23 cellular contexts compared by ENCODE assay signal in genomic region chr10:102480396-102480795, GRCh38. TPM values are rescaled to one million over a fixed set of nuclear protein-coding genes. Genes with fewer than 3 reads are reported as not detected.
DNase-seq lines count a peak whose midpoint lies in the region; ATAC-seq, FAIRE-seq and TF ChIP-seq lines count a peak whose summit lies in the region.
"Had no signal": no experiment of that assay in that cellular context is flagged by ENCODE, and none has a peak within 500 bp of the region (broad histone marks: within the 10 kb centered on the region; RNA-seq: fewer than 3 reads in every experiment).

No MANE protein-coding gene starts in this region.

- H3K27me3 Mint-ChIP-seq in activated CD8-positive, alpha-beta T cell treated with anti-CD3 and anti-CD28 coated beads for 36 hours, result no peaks in the 10 kb centered on the region
- H3K27me3 Mint-ChIP-seq in activated CD8-positive, alpha-beta T cell treated with anti-CD3 and anti-CD28 coated beads, Interleukin-2, amount 10 ng/mL, durations not matched to agents 7 days and 5 days (ENCODE audit: low read depth), result no peaks in the 10 kb centered on the region
- no peaks in the 10 kb centered on the region for H3K27me3 Mint-ChIP-seq in CD4-positive, alpha-beta T cell
- H3K27me3 Mint-ChIP-seq in progenitor cell of endocrine pancreas, result no peaks in the 10 kb centered on the region
- H3K27me3 Mint-ChIP-seq: CD4-positive, CD25-positive, alpha-beta regulatory T cell had no signal

- peaks cover 31% of the 10 kb centered on the region for H3K36me3 ChIP-seq in bronchial epithelial cell (ENCODE audit: control insufficient read depth, insufficient read depth, low read length)
- peaks cover 80% of the 10 kb centered on the region for H3K36me3 ChIP-seq in neutrophil

- no peaks in the 10 kb centered on the region for H3K9me3 Mint-ChIP-seq in activated CD8-positive, alpha-beta T cell treated with anti-CD3 and anti-CD28 coated beads for 36 hours
- H3K9me3 Mint-ChIP-seq in activated CD8-positive, alpha-beta T cell treated with anti-CD3 and anti-CD28 coated beads, Interleukin-2, amount 10 ng/mL, durations not matched to agents 7 days and 5 days (ENCODE audit: insufficient read depth), result no peaks in the 10 kb centered on the region
- no peaks in the 10 kb centered on the region for H3K9me3 Mint-ChIP-seq in CD4-positive, alpha-beta T cell
- no peaks in the 10 kb centered on the region for H3K9me3 Mint-ChIP-seq in progenitor cell of endocrine pancreas (ENCODE audit: low read depth)
- H3K9me3 Mint-ChIP-seq: CD4-positive, CD25-positive, alpha-beta regulatory T cell had no signal

- H3K9me3 ChIP-seq in CD4-positive, alpha-beta T cell (ENCODE audit: control insufficient read depth, low read length), result no peaks in the 10 kb centered on the region
- H3K9me3 ChIP-seq in neutrophil, result no peaks in the 10 kb centered on the region
- H3K9me3 ChIP-seq: HAP-1, MG63, SJSA1 had no signal

- TF ChIP-seq CTCF in activated CD8-positive, alpha-beta T cell treated with anti-CD3 and anti-CD28 coated beads for 36 hours (IDR thresholded peaks at IDR 0.05), result no peak
- no peak for TF ChIP-seq CTCF in CD4-positive, alpha-beta T cell (IDR thresholded peaks at IDR 0.05)
- TF ChIP-seq CTCF in bronchial epithelial cell (IDR thresholded peaks at IDR 0.05; ENCODE audit: insufficient read depth, low read length, severe bottlenecking) (no peak), neutrophil (IDR thresholded peaks at IDR 0.05) (no peak), progenitor cell of endocrine pancreas (IDR thresholded peaks at IDR 0.05; ENCODE audit: unreplicated experiment) (no peak)

- FAIRE-seq in bronchial epithelial cell (lab: Jason Lieb, UNC), result peak; percentile 36
- FAIRE-seq: D721Med had no signal

- no peak overlapping the region for H3K27ac ChIP-seq in CD4-positive, alpha-beta T cell (ENCODE audit: low read depth, low read length)
- H3K27ac ChIP-seq in neutrophil, result peak overlapping the region; percentile 59
- H3K27ac ChIP-seq: PC-9, SJSA1 had no signal

- no peak for ATAC-seq in activated CD8-positive, alpha-beta T cell treated with anti-CD3 and anti-CD28 coated beads for 36 hours
- no peak for ATAC-seq in activated CD8-positive, alpha-beta T cell treated with anti-CD3 and anti-CD28 coated beads, Interleukin-2, amount 10 ng/mL, durations not matched to agents 7 days and 5 days
- ATAC-seq in CD4-positive, alpha-beta T cell (ENCODE audit: poor library complexity), result no peak
- no peak for ATAC-seq in HG03025 (IDR thresholded peaks at IDR 0.05; ENCODE audit: low FRiP score, unreplicated experiment)

- intact Hi-C loops in activated CD8-positive, alpha-beta T cell treated with anti-CD3 and anti-CD28 coated beads for 36 hours (cut with micrococcal nuclease), result no loop called here
- intact Hi-C loops in CD4-positive, alpha-beta T cell (cut with DNase I, micrococcal nuclease), result no loop called here

- peaks cover 20% of the 10 kb centered on the region for H3K36me3 Mint-ChIP-seq in activated CD8-positive, alpha-beta T cell treated with anti-CD3 and anti-CD28 coated beads for 36 hours (ENCODE audit: low read depth)
- peaks cover 50% of the 10 kb centered on the region for H3K36me3 Mint-ChIP-seq in activated CD8-positive, alpha-beta T cell treated with anti-CD3 and anti-CD28 coated beads, Interleukin-2, amount 10 ng/mL, durations not matched to agents 7 days and 5 days (ENCODE audit: low read depth)
- H3K36me3 Mint-ChIP-seq in CD4-positive, alpha-beta T cell (ENCODE audit: low read depth), result peaks cover 65% of the 10 kb centered on the region
- peaks cover 8% of the 10 kb centered on the region for H3K36me3 Mint-ChIP-seq in progenitor cell of endocrine pancreas (ENCODE audit: insufficient read depth)

- POLR2A ChIA-PET in activated CD8-positive, alpha-beta T cell treated with anti-CD3 and anti-CD28 coated beads for 36 hours (lab: Charles Lee), result interaction anchor here (0.5 to 1.3 kb wide), 4 partner anchors 19 to 258 kb away, joined by 3 to 4 read pairs (median 3); partner anchors contain the start of gene FBXL15
- POLR2A ChIA-PET in activated CD8-positive, alpha-beta T cell treated with anti-CD3 and anti-CD28 coated beads, Interleukin-2, amount 10 ng/mL, durations not matched to agents 7 days and 5 days (lab: Charles Lee), result interaction anchor here (0.6 kb wide), 1 partner anchor 359 kb away, joined by 3 read pairs; no protein-coding TSS in a partner anchor
- POLR2A ChIA-PET in CD4-positive, alpha-beta T cell (lab: Charles Lee), result no interaction called here

- no peak for DNase-seq in activated CD8-positive, alpha-beta T cell treated with anti-CD3 and anti-CD28 coated beads for 36 hours
- no peak for DNase-seq in activated CD8-positive, alpha-beta T cell treated with anti-CD3 and anti-CD28 coated beads, Interleukin-2, amount 10 ng/mL, durations not matched to agents 7 days and 5 days
- no peak for DNase-seq in CD4-positive, alpha-beta T cell
- DNase-seq in bronchial epithelial cell (ENCODE audit: low read depth) (no peak), progenitor cell of endocrine pancreas (ENCODE audit: low spot score, unreplicated experiment) (no peak), ureter (ENCODE audit: low spot score) (no peak)
- DNase-seq: CD4-positive, CD25-positive, alpha-beta regulatory T cell; GOT3; KG1; MG63; NCI-H1105 treated with DMSO at 0.1 percent for 48 hours; NCI-H146; NCI-H1930; NCI-H526 treated with DMSO at 0.1 percent for 48 hours; PC-9; Right ventricle myocardium superior had no signal

- CTCF ChIA-PET in activated CD8-positive, alpha-beta T cell treated with anti-CD3 and anti-CD28 coated beads for 36 hours (lab: Charles Lee), result interaction anchor here (1.0 to 3.7 kb wide), 11 partner anchors 23 to 250 kb away, joined by 3 to 32 read pairs (median 10); partner anchors contain the start of genes ACTR1A, C10orf95 and SUFU
- CTCF ChIA-PET in activated CD8-positive, alpha-beta T cell treated with anti-CD3 and anti-CD28 coated beads, Interleukin-2, amount 10 ng/mL, durations not matched to agents 7 days and 5 days (lab: Charles Lee), result interaction anchor here (1.2 to 3.0 kb wide), 12 partner anchors 18 to 253 kb away, joined by 3 to 30 read pairs (median 10); partner anchors contain the start of genes CUEDC2 and FBXL15
- CTCF ChIA-PET in CD4-positive, alpha-beta T cell (lab: Charles Lee), result interaction anchor here (2.3 to 2.5 kb wide), 2 partner anchors 86 to 95 kb away, joined by 10 to 17 read pairs; partner anchors contain the start of gene NFKB2

- peaks cover 14% of the 10 kb centered on the region for H3K4me1 Mint-ChIP-seq in activated CD8-positive, alpha-beta T cell treated with anti-CD3 and anti-CD28 coated beads for 36 hours (ENCODE audit: low read depth)
- peaks cover 13% of the 10 kb centered on the region for H3K4me1 Mint-ChIP-seq in activated CD8-positive, alpha-beta T cell treated with anti-CD3 and anti-CD28 coated beads, Interleukin-2, amount 10 ng/mL, durations not matched to agents 7 days and 5 days (ENCODE audit: low read depth)
- H3K4me1 Mint-ChIP-seq in CD4-positive, alpha-beta T cell (ENCODE audit: low read depth), result peaks cover 17% of the 10 kb centered on the region
- no peaks in the 10 kb centered on the region for H3K4me1 Mint-ChIP-seq in progenitor cell of endocrine pancreas (ENCODE audit: low read depth)

- peaks cover 4 to 7% of the 10 kb centered on the region in 2 experiments for H3K4me1 ChIP-seq in neutrophil (ENCODE audit: control insufficient read depth in 1 of 2, insufficient read depth in 1 of 2, low read depth in 1 of 2, low read length in 1 of 2)
- H3K4me1 ChIP-seq: HAP-1, SJSA1 had no signal

- no peak overlapping the region for H3K4me3 ChIP-seq in bronchial epithelial cell (ENCODE audit: low read depth, low read length)
- H3K4me3 ChIP-seq in neutrophil (ENCODE audit: low read depth in 1 of 2, low read length in 1 of 2), result no peak overlapping the region
- H3K4me3 ChIP-seq: HAP-1, MG63, PC-9, SJSA1 had no signal

- peak overlapping the region; percentile 42 for H3K27ac Mint-ChIP-seq in activated CD8-positive, alpha-beta T cell treated with anti-CD3 and anti-CD28 coated beads for 36 hours
- no peak overlapping the region for H3K27ac Mint-ChIP-seq in activated CD8-positive, alpha-beta T cell treated with anti-CD3 and anti-CD28 coated beads, Interleukin-2, amount 10 ng/mL, durations not matched to agents 7 days and 5 days
- no peak overlapping the region for H3K27ac Mint-ChIP-seq in CD4-positive, alpha-beta T cell
- H3K27ac Mint-ChIP-seq in progenitor cell of endocrine pancreas, result no peak overlapping the region

- no peak overlapping the region for H3K4me3 Mint-ChIP-seq in activated CD8-positive, alpha-beta T cell treated with anti-CD3 and anti-CD28 coated beads for 36 hours
- no peak overlapping the region for H3K4me3 Mint-ChIP-seq in activated CD8-positive, alpha-beta T cell treated with anti-CD3 and anti-CD28 coated beads, Interleukin-2, amount 10 ng/mL, durations not matched to agents 7 days and 5 days
- peak overlapping the region; percentile 15 for H3K4me3 Mint-ChIP-seq in CD4-positive, alpha-beta T cell
- H3K4me3 Mint-ChIP-seq in progenitor cell of endocrine pancreas (ENCODE audit: low read depth), result no peak overlapping the region
- H3K4me3 Mint-ChIP-seq: CD4-positive, CD25-positive, alpha-beta regulatory T cell had no signal

- no peaks in the 10 kb centered on the region for H3K27me3 ChIP-seq in CD4-positive, alpha-beta T cell (ENCODE audit: control insufficient read depth, insufficient read depth, low read length)
- H3K27me3 ChIP-seq in bronchial epithelial cell (ENCODE audit: control insufficient read depth, insufficient read depth, low read length), result no peaks in the 10 kb centered on the region
- H3K27me3 ChIP-seq in neutrophil, result no peaks in the 10 kb centered on the region
- H3K27me3 ChIP-seq: MG63, SJSA1 had no signal

RNA-seq across cellular contexts. Expression of gene ACTR1A, which starts 22.1 kb away (rescaled TPM):
- 10 to 100 TPM; 47.1 to 51.3 TPM for total RNA-seq in activated CD8-positive, alpha-beta T cell treated with anti-CD3 and anti-CD28 coated beads for 36 hours
- 10 to 100 TPM; 72.7 to 75.8 TPM for total RNA-seq in activated CD8-positive, alpha-beta T cell treated with anti-CD3 and anti-CD28 coated beads, Interleukin-2, amount 10 ng/mL, durations not matched to agents 7 days and 5 days
- 10 to 100 TPM; 43.3 to 46.3 TPM for total RNA-seq in CD4-positive, alpha-beta T cell
- 53.2 and 79.6 TPM in 2 replicates for total RNA-seq in bronchial epithelial cell
- 87.2 and 104 TPM in 2 replicates for total RNA-seq in progenitor cell of endocrine pancreas
- 87.1 TPM for total RNA-seq in ureter

RNA-seq across cellular contexts. Expression of gene SUFU, which starts 23.4 kb away (rescaled TPM):
- total RNA-seq in activated CD8-positive, alpha-beta T cell treated with anti-CD3 and anti-CD28 coated beads for 36 hours, result 1 to 10 TPM; 8.5 to 8.8 TPM
- total RNA-seq in activated CD8-positive, alpha-beta T cell treated with anti-CD3 and anti-CD28 coated beads, Interleukin-2, amount 10 ng/mL, durations not matched to agents 7 days and 5 days, result 10 to 100 TPM; 10.6 to 12.0 TPM
- 1 to 10 TPM; 6.7 to 7.3 TPM for total RNA-seq in CD4-positive, alpha-beta T cell
- total RNA-seq in bronchial epithelial cell (0.79 and 0.90 TPM in 2 replicates), progenitor cell of endocrine pancreas (23.0 and 25.8 TPM in 2 replicates), ureter (25.5 TPM)

RNA-seq across cellular contexts. Expression of gene C10orf95, which starts 29.1 kb away (rescaled TPM):
- total RNA-seq in activated CD8-positive, alpha-beta T cell treated with anti-CD3 and anti-CD28 coated beads for 36 hours, result under 1 TPM; 0.20 to 0.36 TPM
- total RNA-seq in activated CD8-positive, alpha-beta T cell treated with anti-CD3 and anti-CD28 coated beads, Interleukin-2, amount 10 ng/mL, durations not matched to agents 7 days and 5 days, result under 1 TPM in 1 of 2 experiments, not detected in 1; 0.32 TPM
- under 1 TPM; 0.16 to 0.28 TPM for total RNA-seq in CD4-positive, alpha-beta T cell
- total RNA-seq in bronchial epithelial cell, result 2.9 and 6.3 TPM in 2 replicates
- total RNA-seq in progenitor cell of endocrine pancreas, result 0.73 and 0.77 TPM in 2 replicates
- 1.5 TPM for total RNA-seq in ureter
- total RNA-seq: A172, Right ventricle myocardium superior, RPMI7951, SJSA1 had no signal

RNA-seq across cellular contexts. Expression of gene CUEDC2, which starts 48.0 kb away (rescaled TPM):
- 10 to 100 TPM; 71.8 to 76.4 TPM for total RNA-seq in activated CD8-positive, alpha-beta T cell treated with anti-CD3 and anti-CD28 coated beads for 36 hours
- total RNA-seq in activated CD8-positive, alpha-beta T cell treated with anti-CD3 and anti-CD28 coated beads, Interleukin-2, amount 10 ng/mL, durations not matched to agents 7 days and 5 days, result 10 to 100 TPM; 71.7 to 77.6 TPM
- total RNA-seq in CD4-positive, alpha-beta T cell, result 10 to 100 TPM; 25.5 to 25.6 TPM
- total RNA-seq in bronchial epithelial cell (29.7 and 31.5 TPM in 2 replicates), progenitor cell of endocrine pancreas (69.9 and 70.5 TPM in 2 replicates), ureter (51.9 TPM)

RNA-seq across cellular contexts. Expression of gene FBXL15, which starts 59.8 kb away (rescaled TPM):
- 10 to 100 TPM; 14.1 to 15.7 TPM for total RNA-seq in activated CD8-positive, alpha-beta T cell treated with anti-CD3 and anti-CD28 coated beads for 36 hours
- 10 to 100 TPM; 12.7 to 13.8 TPM for total RNA-seq in activated CD8-positive, alpha-beta T cell treated with anti-CD3 and anti-CD28 coated beads, Interleukin-2, amount 10 ng/mL, durations not matched to agents 7 days and 5 days
- 10 to 100 TPM; 10.2 to 10.4 TPM for total RNA-seq in CD4-positive, alpha-beta T cell
- total RNA-seq in bronchial epithelial cell, result 9.7 and 12.5 TPM in 2 replicates
- 14.0 and 14.9 TPM in 2 replicates for total RNA-seq in progenitor cell of endocrine pancreas
- total RNA-seq in ureter, result 8.7 TPM
